28 cellular contexts compared by ENCODE assay signal in genomic region chr22:19346677-19347265, GRCh38.
"Had no signal": no experiment of that assay in that cellular context is flagged by ENCODE, and none has a peak within 500 bp of the region (broad histone marks: within the 10 kb centered on the region; RNA-seq: fewer than 3 reads in every experiment).

No MANE protein-coding gene starts in this region.

- H3K27me3 ChIP-seq: ascending aorta, cardiac muscle cell, dorsolateral prefrontal cortex, gastrocnemius medialis, tibial artery, upper lobe of right lung had no signal

- H3K4me3 Mint-ChIP-seq: activated CD8-positive, alpha-beta memory T cell treated with anti-CD3 and anti-CD28 coated beads, Interleukin-2, amount 10 ng/mL, durations not matched to agents 7 days and 5 days; activated CD8-positive, alpha-beta T cell treated with anti-CD3 and anti-CD28 coated beads, Interleukin-2, amount 10 ng/mL, durations not matched to agents 7 days and 5 days; activated naive CD8-positive, alpha-beta T cell treated with anti-CD3 and anti-CD28 coated beads, Interleukin-2, amount 10 ng/mL, durations not matched to agents 7 days and 5 days; brain; naive thymus-derived CD8-positive, alpha-beta T cell; stimulated activated memory B cell treated with anti-CD40 and anti-IgM and Interleukin-4, amounts not matched to agents 10 μg/mL and 1 μg/mL and 100 μg/mL, for 72 hours; stimulated activated naive CD8-positive, alpha-beta T cell treated with anti-CD3 and anti-CD28 coated beads, Interleukin-15, amount 100 ng/mL, for 72 hours; WTC11 had no signal

- H3K9me3 ChIP-seq: ascending aorta, gastrocnemius medialis, tibial artery, upper lobe of right lung had no signal

- H3K27me3 Mint-ChIP-seq: activated CD8-positive, alpha-beta memory T cell treated with anti-CD3 and anti-CD28 coated beads, Interleukin-2, amount 10 ng/mL, durations not matched to agents 7 days and 5 days; activated naive CD8-positive, alpha-beta T cell treated with anti-CD3 and anti-CD28 coated beads, Interleukin-2, amount 10 ng/mL, durations not matched to agents 7 days and 5 days; brain; naive thymus-derived CD8-positive, alpha-beta T cell; stimulated activated memory B cell treated with anti-CD40 and anti-IgM and Interleukin-4, amounts not matched to agents 10 μg/mL and 1 μg/mL and 100 μg/mL, for 72 hours; stimulated activated naive CD8-positive, alpha-beta T cell treated with anti-CD3 and anti-CD28 coated beads, Interleukin-15, amount 100 ng/mL, for 72 hours had no signal

- H3K27ac ChIP-seq: ascending aorta, cardiac muscle cell, coronary artery, dorsolateral prefrontal cortex, skin epidermis, tibial artery, upper lobe of right lung had no signal

- H3K27ac Mint-ChIP-seq: activated CD8-positive, alpha-beta memory T cell treated with anti-CD3 and anti-CD28 coated beads, Interleukin-2, amount 10 ng/mL, durations not matched to agents 7 days and 5 days; activated CD8-positive, alpha-beta T cell treated with anti-CD3 and anti-CD28 coated beads, Interleukin-2, amount 10 ng/mL, durations not matched to agents 7 days and 5 days; activated naive CD8-positive, alpha-beta T cell treated with anti-CD3 and anti-CD28 coated beads, Interleukin-2, amount 10 ng/mL, durations not matched to agents 7 days and 5 days; brain; stimulated activated memory B cell treated with anti-CD40 and anti-IgM and Interleukin-4, amounts not matched to agents 10 μg/mL and 1 μg/mL and 100 μg/mL, for 72 hours; WTC11 had no signal

- H3K4me1 Mint-ChIP-seq: activated CD8-positive, alpha-beta memory T cell treated with anti-CD3 and anti-CD28 coated beads, Interleukin-2, amount 10 ng/mL, durations not matched to agents 7 days and 5 days; activated naive CD8-positive, alpha-beta T cell treated with anti-CD3 and anti-CD28 coated beads, Interleukin-2, amount 10 ng/mL, durations not matched to agents 7 days and 5 days; brain; stimulated activated memory B cell treated with anti-CD40 and anti-IgM and Interleukin-4, amounts not matched to agents 10 μg/mL and 1 μg/mL and 100 μg/mL, for 72 hours; stimulated activated naive CD8-positive, alpha-beta T cell treated with anti-CD3 and anti-CD28 coated beads, Interleukin-15, amount 100 ng/mL, for 72 hours; WTC11 had no signal

- ATAC-seq: activated CD8-positive, alpha-beta memory T cell treated with anti-CD3 and anti-CD28 coated beads, Interleukin-2, amount 10 ng/mL, durations not matched to agents 7 days and 5 days; activated CD8-positive, alpha-beta T cell treated with anti-CD3 and anti-CD28 coated beads, Interleukin-2, amount 10 ng/mL, durations not matched to agents 7 days and 5 days; gastrocnemius medialis; left ventricle myocardium superior; naive thymus-derived CD8-positive, alpha-beta T cell; sciatic nerve; stimulated activated memory B cell treated with anti-CD40 and anti-IgM and Interleukin-4, amounts not matched to agents 10 μg/mL and 1 μg/mL and 100 μg/mL, for 72 hours; stimulated activated naive CD8-positive, alpha-beta T cell treated with anti-CD3 and anti-CD28 coated beads, Interleukin-15, amount 100 ng/mL, for 72 hours; upper lobe of right lung; WTC11 had no signal

- H3K4me1 ChIP-seq: ascending aorta, tibial artery, upper lobe of right lung had no signal

- H3K4me3 ChIP-seq: ascending aorta, cardiac muscle cell, coronary artery, dorsolateral prefrontal cortex, gastrocnemius medialis, skin epidermis, tibial artery, upper lobe of right lung had no signal

- DNase-seq: activated CD8-positive, alpha-beta memory T cell treated with anti-CD3 and anti-CD28 coated beads, Interleukin-2, amount 10 ng/mL, durations not matched to agents 7 days and 5 days; activated CD8-positive, alpha-beta T cell treated with anti-CD3 and anti-CD28 coated beads, Interleukin-2, amount 10 ng/mL, durations not matched to agents 7 days and 5 days; activated effector memory CD4-positive, alpha-beta T cell treated with Interleukin-2 at 50 U/mL for 16 hours; activated naive CD4-positive, alpha-beta T cell treated with Interleukin-2 at 50 U/mL for 16 hours; activated naive CD8-positive, alpha-beta T cell treated with anti-CD3 and anti-CD28 coated beads, Interleukin-2, amount 10 ng/mL, durations not matched to agents 7 days and 5 days; activated T-cell treated with anti-CD3 and anti-CD28 coated beads, Interleukin-2, amount 50 U/mL, for 48 hours; dorsolateral prefrontal cortex; effector memory CD4-positive, alpha-beta T cell; erythroblast; gastrocnemius medialis; glutamatergic neuron; islet precursor cell; left ventricle myocardium superior; naive thymus-derived CD8-positive, alpha-beta T cell; stimulated activated CD4-positive, alpha-beta T cell treated with anti-CD3 and anti-CD28 coated beads, Interleukin-12 subunit alpha, Interleukin-12 subunit beta, amount 100 ng/mL, for 4 hours; stimulated activated CD4-positive, alpha-beta T cell treated with anti-CD3 and anti-CD28 coated beads, Interleukin-4, amount 100 ng/mL, for 1 hour; stimulated activated naive CD8-positive, alpha-beta T cell treated with anti-CD3 and anti-CD28 coated beads, Interleukin-15, amount 100 ng/mL, for 72 hours; T-helper 2 cell; tibial artery; upper lobe of right lung had no signal
